Comparison of ENCODE assay signal across 25 cellular contexts in genomic region chr7:1470901-1471300, GRCh38.
"Had no signal": no experiment of that assay in that cellular context is flagged by ENCODE, and none has a peak within 500 bp of the region (broad histone marks: within the 10 kb centered on the region; RNA-seq: fewer than 3 reads in every experiment).

No MANE protein-coding gene starts in this region.

- FAIRE-seq: small intestine had no signal

- H3K9me3 ChIP-seq: ovary, psoas muscle, right lobe of liver, sigmoid colon, stomach, thoracic aorta, thyroid gland, tibial nerve, vagina had no signal

- ATAC-seq: naive thymus-derived CD8-positive, alpha-beta T cell; natural killer cell treated with Interleukin-12 subunit alpha and Interleukin-12 subunit beta and Interleukin-15 and Interleukin-18, amount 100 ng/mL, for 72 hours; psoas muscle; right cardiac atrium; right lobe of liver; stimulated activated effector memory CD8-positive, alpha-beta T cell treated with anti-CD3 and anti-CD28 coated beads, Interleukin-12 subunit alpha, Interleukin-12 subunit beta, amount 100 ng/mL, for 72 hours; stimulated activated naive B cell treated with anti-CD40 and anti-IgM and Interleukin-4, amounts not matched to agents 10 μg/mL and 1 μg/mL and 100 μg/mL, for 72 hours had no signal

- H3K4me3 ChIP-seq: ovary, psoas muscle, right lobe of liver, sigmoid colon, stomach, thoracic aorta, thyroid gland, tibial nerve, vagina had no signal

- H3K27ac ChIP-seq: ovary, parathyroid adenoma, psoas muscle, right lobe of liver, sigmoid colon, stomach, thoracic aorta, thyroid gland, vagina had no signal

- H2AFZ ChIP-seq: parathyroid adenoma had no signal

- H3K36me3 ChIP-seq: ovary had no signal

- H3K9ac ChIP-seq: parathyroid adenoma had no signal

- H3K27me3 ChIP-seq: ovary, right lobe of liver, sigmoid colon, stomach, thyroid gland, tibial nerve, vagina had no signal

- DNase-seq: naive B cell; naive thymus-derived CD8-positive, alpha-beta T cell; nephron progenitor cell; occipital lobe; ovary; posterior cingulate gyrus; psoas muscle; right cardiac atrium; right lobe of liver; sigmoid colon; small intestine; stimulated activated CD4-positive, alpha-beta T cell treated with anti-CD3 and anti-CD28 coated beads, Interleukin-15, amount 100 ng/mL, for 24 hours; stimulated activated CD4-positive, alpha-beta T cell treated with anti-CD3 and anti-CD28 coated beads, Interleukin-2, amount 100 ng/mL, for 24 hours; stimulated activated CD4-positive, alpha-beta T cell treated with anti-CD3 and anti-CD28 coated beads, Interleukin-2, amount 100 ng/mL, for 48 hours; stimulated activated CD4-positive, alpha-beta T cell treated with anti-CD3 and anti-CD28 coated beads, Interleukin-4, amount 100 ng/mL, for 24 hours; stimulated activated naive B cell treated with anti-CD40 and anti-IgM and Interleukin-4, amounts not matched to agents 10 μg/mL and 1 μg/mL and 100 μg/mL, for 72 hours; stimulated activated naive CD4-positive, alpha-beta T cell treated with Interleukin-2 at 50 U/mL for 16 hours; stomach; thyroid gland had no signal
